In genomic region chr4:75729836-75730235, GRCh38 we compare ENCODE assay signal across 1 cellular context.
TF ChIP-seq lines count a peak whose summit lies in the region.

No MANE protein-coding gene starts in this region.

TF ChIP-seq in K562, 482 proteins besides CTCF, POLR2A, EP300 and RAD21:
- no peak for TF ChIP-seq ZNF121 (CRISPR knock-in tag; conservative IDR thresholded peaks at IDR 0.05)
- TF ChIP-seq ZNF76 (CRISPR knock-in tag; IDR thresholded peaks at IDR 0.05; ENCODE audit: borderline replicate concordance) = no peak
